Comparison of ENCODE assay signal across 11 cellular contexts in the genomic region with DNA sequence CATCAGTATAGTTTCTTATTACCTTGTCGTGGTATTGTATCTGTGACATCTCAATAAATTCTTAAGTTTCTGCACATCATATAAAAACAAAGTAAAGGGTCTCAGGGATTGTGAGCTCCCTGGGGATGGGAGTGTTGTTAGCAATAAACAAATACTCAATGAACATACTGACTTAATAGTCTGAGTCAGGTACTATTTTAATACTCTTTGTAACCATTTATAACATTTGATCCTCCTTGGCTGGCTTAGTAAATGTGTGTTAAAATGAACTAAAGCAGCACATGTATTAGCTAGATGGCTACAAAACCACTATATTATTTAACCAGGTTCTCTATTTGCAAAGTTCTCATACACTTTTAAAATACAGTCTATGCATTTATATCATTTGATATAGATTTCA. TPM values are rescaled to one million over a fixed set of nuclear protein-coding genes. Genes with fewer than 3 reads are reported as not detected.
DNase-seq lines count a peak whose midpoint lies in the region; ATAC-seq, FAIRE-seq and TF ChIP-seq lines count a peak whose summit lies in the region.
"Had no signal": no experiment of that assay in that cellular context is flagged by ENCODE, and none has a peak within 500 bp of the region (broad histone marks: within the 10 kb centered on the region; RNA-seq: fewer than 3 reads in every experiment).

No MANE protein-coding gene starts in this region.

- TF ChIP-seq CTCF in DOHH2 (IDR thresholded peaks at IDR 0.05; ENCODE audit: low read depth, low read length, poor library complexity, severe bottlenecking) = no peak
- no peak for TF ChIP-seq CTCF in astrocyte (IDR thresholded peaks at IDR 0.05; ENCODE audit: insufficient read depth, low read depth, low read length)
- TF ChIP-seq CTCF in neural progenitor cell (IDR thresholded peaks at IDR 0.05) = no peak
- no peak for TF ChIP-seq CTCF in upper lobe of left lung (IDR thresholded peaks at IDR 0.05)

- DNase-seq in Karpas-422 (no peak), astrocyte (ENCODE audit: low read depth) (peak; percentile 2), neural progenitor cell (ENCODE audit: low spot score) (no peak), nucleus accumbens (lab: John Stamatoyannopoulos, UW) (no peak), upper lobe of left lung (no peak)
- DNase-seq in stimulated activated CD4-positive, alpha-beta T cell treated with anti-CD3 and anti-CD28 coated beads, Interleukin-4, amount 100 ng/mL, for 1 hour = no peak
- DNase-seq: aorta, NCI-H187 had no signal

- no peak for FAIRE-seq in astrocyte (lab: Jason Lieb, UNC)
- FAIRE-seq: H54 had no signal

- H3K79me2 ChIP-seq in DOHH2 (ENCODE audit: control insufficient read depth, low read length) (peaks cover 60% of the 10 kb centered on the region), Karpas-422 (ENCODE audit: low read length) (peaks cover 64% of the 10 kb centered on the region), astrocyte (ENCODE audit: insufficient read depth, low read length) (peaks cover 45% of the 10 kb centered on the region), neural progenitor cell (ENCODE audit: low read depth) (peaks cover 60% of the 10 kb centered on the region)

- H3K9ac ChIP-seq in Karpas-422 (ENCODE audit: low read length) (peak overlapping the region; percentile 94), astrocyte (ENCODE audit: low read length) (peak overlapping the region; percentile 98), neural progenitor cell (no peak overlapping the region)

- H3K9me3 ChIP-seq in DOHH2 (ENCODE audit: control insufficient read depth, insufficient read depth, low read length) (no peaks in the 10 kb centered on the region), Karpas-422 (ENCODE audit: low read length) (no peaks in the 10 kb centered on the region), astrocyte (ENCODE audit: insufficient read depth, low read depth, low read length) (no peaks in the 10 kb centered on the region), neural progenitor cell (ENCODE audit: low read depth) (no peaks in the 10 kb centered on the region), upper lobe of left lung (no peaks in the 10 kb centered on the region)

- no peaks in the 10 kb centered on the region for H3K9me3 Mint-ChIP-seq in astrocyte (ENCODE audit: unreplicated experiment)
- no peaks in the 10 kb centered on the region for H3K9me3 Mint-ChIP-seq in neural progenitor cell

- H3K27ac Mint-ChIP-seq in astrocyte (ENCODE audit: unreplicated experiment) (no peak overlapping the region), neural progenitor cell (no peak overlapping the region)

- H2AFZ ChIP-seq in Karpas-422 (ENCODE audit: low read length) (no peak overlapping the region), astrocyte (ENCODE audit: low read depth, low read length) (no peak overlapping the region), neural progenitor cell (replicated peaks) (no peak overlapping the region)

- no peak for TF ChIP-seq EP300 in upper lobe of left lung (IDR thresholded peaks at IDR 0.05)

- WGBS in upper lobe of left lung, 2 donors = 88 to 91% methylated on average over 1 of the region's 1 CpG

- H3K4me2 ChIP-seq in DOHH2 (ENCODE audit: low read length) = peak overlapping the region; percentile 81
- H3K4me2 ChIP-seq in Karpas-422 (ENCODE audit: low read depth, low read length, poor library complexity, severe bottlenecking) = peak overlapping the region; percentile 99
- H3K4me2 ChIP-seq in astrocyte (ENCODE audit: low read length) = peak overlapping the region; percentile 96
- H3K4me2 ChIP-seq in neural progenitor cell = peak overlapping the region; percentile 94

- peaks cover 21% of the 10 kb centered on the region for H3K4me1 Mint-ChIP-seq in astrocyte (ENCODE audit: low read depth, unreplicated experiment)
- H3K4me1 Mint-ChIP-seq in neural progenitor cell = peaks cover 35% of the 10 kb centered on the region

- H3K9me2 ChIP-seq in DOHH2 (replicated peaks; ENCODE audit: control insufficient read depth, low read length) (no peaks in the 10 kb centered on the region), Karpas-422 (replicated peaks; ENCODE audit: insufficient read depth, low read length) (no peaks in the 10 kb centered on the region)

- ATAC-seq in upper lobe of left lung (ENCODE audit: low FRiP score in 2 of 2) = no peak
- ATAC-seq: activated CD4-positive, CD25-positive, alpha-beta regulatory T cell treated with anti-CD3 and anti-CD28 coated beads, Interleukin-2, amount 50 U/mL, for 24 hours had no signal

- H3K4me3 ChIP-seq in DOHH2 (ENCODE audit: low read length) = peak overlapping the region; percentile 89
- H3K4me3 ChIP-seq in Karpas-422 (ENCODE audit: low read length) = peak overlapping the region; percentile 95
- peak overlapping the region; percentile 83 for H3K4me3 ChIP-seq in astrocyte (ENCODE audit: insufficient read depth, low read depth, low read length)
- H3K4me3 ChIP-seq in neural progenitor cell = peak overlapping the region; percentile 82
- no peak overlapping the region for H3K4me3 ChIP-seq in upper lobe of left lung

- peak overlapping the region; percentile 93 for H3K4me3 Mint-ChIP-seq in astrocyte (ENCODE audit: unreplicated experiment)
- H3K4me3 Mint-ChIP-seq in neural progenitor cell = peak overlapping the region; percentile 99

- peaks cover 59% of the 10 kb centered on the region for H3K36me3 ChIP-seq in DOHH2 (ENCODE audit: control insufficient read depth, low read length)
- peaks cover 38% of the 10 kb centered on the region for H3K36me3 ChIP-seq in Karpas-422 (ENCODE audit: insufficient read depth, low read length)
- H3K36me3 ChIP-seq in astrocyte (ENCODE audit: insufficient read depth, low read length) = peaks cover 9% of the 10 kb centered on the region
- peaks cover 11% of the 10 kb centered on the region for H3K36me3 ChIP-seq in neural progenitor cell
- peaks cover 0 to 24% (median 3%) of the 10 kb centered on the region in 4 donors for H3K36me3 ChIP-seq in upper lobe of left lung

- H3K27ac ChIP-seq in DOHH2 (ENCODE audit: low read depth, low read length) (no peak overlapping the region), Karpas-422 (ENCODE audit: low read length) (no peak overlapping the region; the same call in 1 of the 2 replicates), astrocyte (ENCODE audit: low read depth, low read length) (peak overlapping the region; percentile 92), neural progenitor cell (no peak overlapping the region), upper lobe of left lung (peak overlapping the region in 1 of 4 donors; percentile 93)

- peaks cover 30% of the 10 kb centered on the region for H3K4me1 ChIP-seq in DOHH2 (ENCODE audit: control insufficient read depth, low read length)
- H3K4me1 ChIP-seq in Karpas-422 (ENCODE audit: low read length) = peaks cover 33% of the 10 kb centered on the region
- peaks cover 30% of the 10 kb centered on the region for H3K4me1 ChIP-seq in astrocyte (ENCODE audit: insufficient read depth, low read length)
- H3K4me1 ChIP-seq in neural progenitor cell = peaks cover 19% of the 10 kb centered on the region
- peaks cover 20 to 34% (median 30%) of the 10 kb centered on the region in 4 donors for H3K4me1 ChIP-seq in upper lobe of left lung

- no peaks in the 10 kb centered on the region for H3K27me3 Mint-ChIP-seq in astrocyte (ENCODE audit: low read depth, unreplicated experiment)
- peaks cover 8% of the 10 kb centered on the region for H3K27me3 Mint-ChIP-seq in neural progenitor cell (ENCODE audit: insufficient read depth, low read depth)

- no peak for TF ChIP-seq POLR2A in upper lobe of left lung (IDR thresholded peaks at IDR 0.05)

- H4K20me1 ChIP-seq in DOHH2 (ENCODE audit: control insufficient read depth, insufficient read depth, low read depth, low read length) (no peaks in the 10 kb centered on the region), Karpas-422 (ENCODE audit: insufficient read depth, low read depth, low read length) (no peaks in the 10 kb centered on the region), astrocyte (ENCODE audit: insufficient read depth, low read length) (no peaks in the 10 kb centered on the region), neural progenitor cell (ENCODE audit: low read depth) (no peaks in the 10 kb centered on the region)

- no peaks in the 10 kb centered on the region for H3F3A ChIP-seq in DOHH2 (ENCODE audit: control insufficient read depth, insufficient read depth)
- H3F3A ChIP-seq in neural progenitor cell (ENCODE audit: low read depth) = no peaks in the 10 kb centered on the region

- H3K36me3 Mint-ChIP-seq in astrocyte (ENCODE audit: low read depth, unreplicated experiment) (peaks cover 3% of the 10 kb centered on the region), neural progenitor cell (peaks cover 11% of the 10 kb centered on the region)

- H3K27me3 ChIP-seq in DOHH2 (ENCODE audit: control insufficient read depth, low read length) (no peaks in the 10 kb centered on the region), Karpas-422 (ENCODE audit: low read length) (no peaks in the 10 kb centered on the region), astrocyte (ENCODE audit: insufficient read depth, low read length) (no peaks in the 10 kb centered on the region), neural progenitor cell (no peaks in the 10 kb centered on the region), upper lobe of left lung (no peaks in the 10 kb centered on the region)

RNA-seq across cellular contexts. Expression of gene ICE2, which starts 1.8 kb away (rescaled TPM):
- total RNA-seq in Karpas-422 (2014; rRNA removed; shearing (Covaris generic); ENCODE audit: low replicate concordance) = 45.7 and 66.3 TPM in 2 replicates
- total RNA-seq in astrocyte (26.5 and 28.2 TPM in 2 replicates), neural progenitor cell (ENCODE audit: low replicate concordance) (69.8 and 95.3 TPM in 2 replicates), upper lobe of left lung (10 to 100 TPM; 15.0 to 40.7 (median 32.8) TPM)

Comparison
In these comparisons a context has a peak if more than half of its experiments do, and no peak if none do; other contexts are left out.
1. H3K4me3 ChIP-seq: peak in DOHH2 (single experiment), Karpas-422 (single experiment), astrocyte (single experiment) and neural progenitor cell (single experiment); none in upper lobe of left lung (0 of 4).
2. Peak in every context shown above with its lines, with median percentiles within 50 percentile points of each other: H3K4me2 ChIP-seq.